22 cellular contexts compared by ENCODE assay signal in genomic region chr1:17027403-17027802, GRCh38. TPM values are rescaled to one million over a fixed set of nuclear protein-coding genes. Genes with fewer than 3 reads are reported as not detected.
A peak's percentile ranks its signal among the peaks of the same experiment; 100 is the strongest.
DNase-seq lines count a peak whose midpoint lies in the region; ATAC-seq, FAIRE-seq and TF ChIP-seq lines count a peak whose summit lies in the region.
"Had no signal": no experiment of that assay in that cellular context is flagged by ENCODE, and none has a peak within 500 bp of the region (broad histone marks: within the 10 kb centered on the region; RNA-seq: fewer than 3 reads in every experiment).

No MANE protein-coding gene starts in this region.

- H3K4me1 ChIP-seq in pancreas, result peaks cover 10 to 35% (median 35%) of the 10 kb centered on the region in 3 donors
- H3K4me1 ChIP-seq: BE2C, foreskin keratinocyte had no signal

- 34 to 46% methylated on average over 5 of the region's 5 CpGs for WGBS in pancreas, 2 donors

- intact Hi-C loops in pancreas (cut with DNase I), result no loop called here

- H3K4me3 Mint-ChIP-seq in HFFc6, result no peak overlapping the region
- H3K4me3 Mint-ChIP-seq: activated CD8-positive, alpha-beta T cell treated with anti-CD3 and anti-CD28 coated beads for 36 hours; activated naive CD8-positive, alpha-beta T cell treated with anti-CD3 and anti-CD28 coated beads, Interleukin-2, amount 50 U/mL, for 24 hours; activated T-helper 17 cell treated with anti-CD3 and anti-CD28 coated beads, Interleukin-2, amount 50 U/mL, for 72 hours; nephron had no signal

- no peak for TF ChIP-seq CTCF in BJ (IDR thresholded peaks at IDR 0.05; ENCODE audit: insufficient read depth, low read depth, low read length)
- TF ChIP-seq CTCF in pancreas (IDR thresholded peaks at IDR 0.05), result no peak
- no peak for TF ChIP-seq CTCF in HFFc6 (IDR thresholded peaks at IDR 0.05)

- H3K27me3 ChIP-seq in BJ (ENCODE audit: control insufficient read depth, insufficient read depth, low read length) (no peaks in the 10 kb centered on the region), MG63 (no peaks in the 10 kb centered on the region), pancreas (no peaks in the 10 kb centered on the region)
- H3K27me3 ChIP-seq: BE2C, foreskin keratinocyte had no signal

- H3K27ac Mint-ChIP-seq in HFFc6, result no peak overlapping the region
- H3K27ac Mint-ChIP-seq: activated CD8-positive, alpha-beta T cell treated with anti-CD3 and anti-CD28 coated beads for 36 hours; activated naive CD8-positive, alpha-beta T cell treated with anti-CD3 and anti-CD28 coated beads, Interleukin-2, amount 50 U/mL, for 24 hours; activated T-helper 17 cell treated with anti-CD3 and anti-CD28 coated beads, Interleukin-2, amount 50 U/mL, for 72 hours; nephron had no signal

- POLR2A ChIA-PET in BJ (lab: Charles Lee), result no interaction called here

- no peak for FAIRE-seq in pancreas (lab: Jason Lieb, UNC)

- peaks cover 22% of the 10 kb centered on the region for H3K36me3 Mint-ChIP-seq in HFFc6 (ENCODE audit: low read depth)

- H3K4me1 Mint-ChIP-seq in HFFc6 (ENCODE audit: low read depth), result no peaks in the 10 kb centered on the region
- H3K4me1 Mint-ChIP-seq: activated naive CD8-positive, alpha-beta T cell treated with anti-CD3 and anti-CD28 coated beads, Interleukin-2, amount 50 U/mL, for 24 hours; activated T-helper 17 cell treated with anti-CD3 and anti-CD28 coated beads, Interleukin-2, amount 50 U/mL, for 72 hours had no signal

- CTCF ChIA-PET in BJ (lab: Yijun Ruan, JAX), result interaction anchor here (1.9 to 2.0 kb wide), 2 partner anchors 9 to 67 kb away, joined by 6 to 8 read pairs; no protein-coding TSS in a partner anchor

- H3K36me3 ChIP-seq in BJ (ENCODE audit: control insufficient read depth, insufficient read depth, low read length) (peaks cover 15% of the 10 kb centered on the region), MG63 (peaks cover 72% of the 10 kb centered on the region), pancreas (peaks cover 0 to 22% (median 11%) of the 10 kb centered on the region in 3 donors)

- peak; percentile 26 to 63 (median 60) for ATAC-seq in pancreas
- ATAC-seq in HG03196 (IDR thresholded peaks at IDR 0.05; ENCODE audit: unreplicated experiment), result no peak
- ATAC-seq: activated CD8-positive, alpha-beta T cell treated with anti-CD3 and anti-CD28 coated beads for 36 hours; activated naive CD8-positive, alpha-beta T cell treated with anti-CD3 and anti-CD28 coated beads, Interleukin-2, amount 50 U/mL, for 24 hours; activated T-helper 17 cell treated with anti-CD3 and anti-CD28 coated beads, Interleukin-2, amount 50 U/mL, for 72 hours; foreskin keratinocyte had no signal

- peak overlapping the region; percentile 22 to 84 (median 58) for H3K27ac ChIP-seq in pancreas
- H3K27ac ChIP-seq: foreskin keratinocyte had no signal

- H3K9me3 ChIP-seq in MG63 (no peaks in the 10 kb centered on the region), pancreas (no peaks in the 10 kb centered on the region)
- H3K9me3 ChIP-seq: BE2C had no signal

- H3K4me3 ChIP-seq in BJ (ENCODE audit: low read depth, low read length) (no peak overlapping the region), MG63 (no peak overlapping the region), pancreas (no peak overlapping the region)

- no peaks in the 10 kb centered on the region for H3K9me3 Mint-ChIP-seq in HFFc6
- H3K9me3 Mint-ChIP-seq: activated CD8-positive, alpha-beta T cell treated with anti-CD3 and anti-CD28 coated beads for 36 hours; activated naive CD8-positive, alpha-beta T cell treated with anti-CD3 and anti-CD28 coated beads, Interleukin-2, amount 50 U/mL, for 24 hours; activated T-helper 17 cell treated with anti-CD3 and anti-CD28 coated beads, Interleukin-2, amount 50 U/mL, for 72 hours; nephron had no signal

- H3K27me3 Mint-ChIP-seq in HFFc6 (ENCODE audit: insufficient read depth), result no peaks in the 10 kb centered on the region
- H3K27me3 Mint-ChIP-seq: activated CD8-positive, alpha-beta T cell treated with anti-CD3 and anti-CD28 coated beads for 36 hours; activated naive CD8-positive, alpha-beta T cell treated with anti-CD3 and anti-CD28 coated beads, Interleukin-2, amount 50 U/mL, for 24 hours; activated T-helper 17 cell treated with anti-CD3 and anti-CD28 coated beads, Interleukin-2, amount 50 U/mL, for 72 hours had no signal

- DNase-seq in BJ (ENCODE audit: low read depth) (peak; percentile 23), MG63 (peak; percentile 94), fibroblast of gingiva (ENCODE audit: low read depth) (peak; percentile 84), pancreas (peak in 3 of 6 donors; percentile 44 to 62 (median 44)), HFFc6 (no peak), NCI-H128 (lab: John Stamatoyannopoulos, UW; ENCODE audit: unreplicated experiment) (no peak)
- DNase-seq in activated CD4-positive, alpha-beta T cell treated with anti-CD3 and anti-CD28 coated beads, Interleukin-2, amount 50 U/mL, for 4 hours, result no peak
- DNase-seq: activated CD8-positive, alpha-beta T cell treated with anti-CD3 and anti-CD28 coated beads for 36 hours; activated naive CD8-positive, alpha-beta T cell treated with anti-CD3 and anti-CD28 coated beads, Interleukin-2, amount 50 U/mL, for 24 hours; BE2C; caudate nucleus; DMS153; effector CD4-positive, alpha-beta T cell; foreskin keratinocyte; MV-4-11; NCI-H2171; NCI-H774; stimulated activated CD4-positive, alpha-beta T cell treated with anti-CD3 and anti-CD28 coated beads, Interleukin-2, amount 100 ng/mL, for 24 hours; SW 1271 had no signal

RNA-seq across cellular contexts. Expression of gene ATP13A2, which starts 15.7 kb away (rescaled TPM):
- polyA plus RNA-seq in BJ (2011; rRNA removed), result 9.2 and 25.5 TPM in 2 replicates
- 27.7 and 30.5 TPM in 2 replicates for polyA minus RNA-seq in BJ (2011; rRNA and poly(A)+ RNA removed)
- 28.6 and 31.1 TPM in 2 replicates for total RNA-seq in MG63 (2014; rRNA removed; shearing (Covaris generic); ENCODE audit: low replicate concordance)
- total RNA-seq in pancreas, result 10 to 100 TPM; 44.0 to 64.1 (median 52.6) TPM
- 10 to 100 TPM; 33.2 to 38.0 TPM for polyA plus RNA-seq in pancreas
- 10 to 100 TPM; 26.8 to 33.6 (median 29.4) TPM for total RNA-seq in HFFc6 (2021; fragmentation: NEBNext Ultra II Directional; extraction: Animal tissue kit (Norgen Biotek cat#: 25700))

RNA-seq across cellular contexts. Expression of gene SDHB, which starts 26.4 kb away (rescaled TPM):
- polyA plus RNA-seq in BJ (2011; rRNA removed), result 115 and 199 TPM in 2 replicates
- 40.8 and 55.9 TPM in 2 replicates for polyA minus RNA-seq in BJ (2011; rRNA and poly(A)+ RNA removed)
- total RNA-seq in MG63 (2014; rRNA removed; shearing (Covaris generic); ENCODE audit: low replicate concordance), result 332 and 487 TPM in 2 replicates
- total RNA-seq in pancreas, result 10 to 100 TPM; 37.5 to 50.7 (median 44.7) TPM
- 10 to 100 TPM; 28.5 to 50.8 TPM for polyA plus RNA-seq in pancreas
- 100 to 1,000 TPM; 112 to 128 (median 116) TPM for total RNA-seq in HFFc6 (2021; fragmentation: NEBNext Ultra II Directional; extraction: Animal tissue kit (Norgen Biotek cat#: 25700))

RNA-seq across cellular contexts. Expression of gene MFAP2, which starts 47.0 kb away (rescaled TPM):
- polyA plus RNA-seq in BJ (2011; rRNA removed) (69.7 and 115 TPM in 2 replicates), pancreas (10 to 100 TPM in 1 of 2 donors, 1 to 10 TPM in 1; 9.4 to 16.2 TPM)
- polyA minus RNA-seq in BJ (2011; rRNA and poly(A)+ RNA removed), result 93.3 and 172 TPM in 2 replicates
- total RNA-seq in MG63 (2014; rRNA removed; shearing (Covaris generic); ENCODE audit: low replicate concordance), result 112 and 123 TPM in 2 replicates
- 10 to 100 TPM in 2 of 6 donors, 1 to 10 TPM in 4; 4.6 to 19.5 (median 7.6) TPM for total RNA-seq in pancreas
- 10 to 100 TPM; 33.7 to 53.4 (median 47.5) TPM for total RNA-seq in HFFc6 (2021; fragmentation: NEBNext Ultra II Directional; extraction: Animal tissue kit (Norgen Biotek cat#: 25700))
- total RNA-seq: activated CD8-positive, alpha-beta T cell treated with anti-CD3 and anti-CD28 coated beads for 36 hours; activated T-helper 17 cell treated with anti-CD3 and anti-CD28 coated beads, Interleukin-2, amount 50 U/mL, for 72 hours had no signal

Comparison
In these comparisons a context has a peak if more than half of its experiments do, and no peak if none do; other contexts are left out.
1. DNase-seq: peak in BJ (single experiment), MG63 (single experiment) and fibroblast of gingiva (single experiment); none in activated CD4-positive, alpha-beta T cell treated with anti-CD3 and anti-CD28 coated beads, Interleukin-2, amount 50 U/mL, for 4 hours (0 of 2), HFFc6 (single experiment) and NCI-H128 (single experiment).